ENCODE assay signal across 9 cellular contexts in genomic region chr15:92886815-92887214, GRCh38. TPM values are rescaled to one million over a fixed set of nuclear protein-coding genes. Genes with fewer than 3 reads are reported as not detected.
DNase-seq lines count a peak whose midpoint lies in the region; ATAC-seq and TF ChIP-seq lines count a peak whose summit lies in the region.
"Had no signal": no experiment of that assay in that cellular context is flagged by ENCODE, and none has a peak within 500 bp of the region (broad histone marks: within the 10 kb centered on the region; RNA-seq: fewer than 3 reads in every experiment).

No MANE protein-coding gene starts in this region.

- peak overlapping the region; percentile 100 for H3K27ac ChIP-seq in CD4-positive, CD25-positive, alpha-beta regulatory T cell (ENCODE audit: insufficient read depth, low read length, poor library complexity, severe bottlenecking)
- H3K27ac ChIP-seq in OCI-LY7 (ENCODE audit: low read depth, low read length, poor library complexity, severe bottlenecking): no peak overlapping the region
- peak overlapping the region; percentile 42 for H3K27ac ChIP-seq in neutrophil

- no peak for DNase-seq in CD4-positive, CD25-positive, alpha-beta regulatory T cell
- DNase-seq in OCI-LY7 (ENCODE audit: low spot score) (no peak), NCI-H524 (lab: John Stamatoyannopoulos, UW) (no peak)
- no peak for DNase-seq in effector memory CD8-positive, alpha-beta T cell
- DNase-seq: NCI-H345 had no signal

- no TSS peak for BruUV-seq in OCI-LY7 (replicated peaks; lab: Mats Ljungman, UMichigan)

- CTCF ChIA-PET in OCI-LY7 (lab: Charles Lee; ENCODE audit: unreplicated experiment): no interaction called here

- no peaks in the 10 kb centered on the region for H3K9me2 ChIP-seq in OCI-LY7 (ENCODE audit: insufficient read depth, low read length)

- ATAC-seq in CD4-positive, CD25-positive, alpha-beta regulatory T cell (ENCODE audit: low read depth in 2 of 2): no peak
- ATAC-seq in effector memory CD8-positive, alpha-beta T cell (replicated peaks): no peak
- no peak for ATAC-seq in GM18498 (IDR thresholded peaks at IDR 0.05; ENCODE audit: unreplicated experiment)
- ATAC-seq in GM21515 (IDR thresholded peaks at IDR 0.05; ENCODE audit: unreplicated experiment): no peak
- no peak for ATAC-seq in HG02885 (IDR thresholded peaks at IDR 0.05; ENCODE audit: poor library complexity, unreplicated experiment)

- intact Hi-C loops in OCI-LY7 (cut with micrococcal nuclease; ENCODE audit: unreplicated experiment): no loop called here

- H2AFZ ChIP-seq in OCI-LY7 (ENCODE audit: low read length): no peak overlapping the region

- H3K27me3 ChIP-seq in CD4-positive, CD25-positive, alpha-beta regulatory T cell (ENCODE audit: control insufficient read depth, insufficient read depth, low read length): no peaks in the 10 kb centered on the region
- H3K27me3 ChIP-seq in neutrophil: no peaks in the 10 kb centered on the region

- H4K20me1 ChIP-seq in OCI-LY7 (ENCODE audit: insufficient read depth, low read length): peaks cover 20% of the 10 kb centered on the region; the same call in 1 of the 2 replicates

- POLR2A ChIA-PET in OCI-LY7 (lab: Charles Lee): interaction anchor here (0.5 to 11.9 kb wide), 6 partner anchors 9 to 44 kb away, joined by 3 to 147 read pairs (median 5); partner anchors contain the start of gene CHD2

- peaks cover 64% of the 10 kb centered on the region for H3K36me3 ChIP-seq in CD4-positive, CD25-positive, alpha-beta regulatory T cell (ENCODE audit: control insufficient read depth, insufficient read depth, low read length)
- H3K36me3 ChIP-seq in OCI-LY7 (ENCODE audit: insufficient read depth, low read length) (peaks cover 88% of the 10 kb centered on the region), neutrophil (peaks cover 51% of the 10 kb centered on the region)

- peak overlapping the region; percentile 100 for H3K4me3 ChIP-seq in CD4-positive, CD25-positive, alpha-beta regulatory T cell (ENCODE audit: low read depth, low read length)
- H3K4me3 ChIP-seq in OCI-LY7 (ENCODE audit: low read depth, low read length, poor library complexity, severe bottlenecking) (no peak overlapping the region), neutrophil (ENCODE audit: low read depth in 1 of 2, low read length in 1 of 2) (no peak overlapping the region)

- no peaks in the 10 kb centered on the region for H3K9me3 ChIP-seq in CD4-positive, CD25-positive, alpha-beta regulatory T cell (ENCODE audit: control insufficient read depth in 2 of 2, low read length in 2 of 2)
- H3K9me3 ChIP-seq in OCI-LY7 (ENCODE audit: low read length) (peaks cover 6% of the 10 kb centered on the region; the same call in 1 of the 2 replicates), neutrophil (no peaks in the 10 kb centered on the region)

- peaks cover 66% of the 10 kb centered on the region for H3K4me1 ChIP-seq in CD4-positive, CD25-positive, alpha-beta regulatory T cell (ENCODE audit: control insufficient read depth, insufficient read depth, low read length, poor library complexity, severe bottlenecking)
- H3K4me1 ChIP-seq in OCI-LY7 (ENCODE audit: insufficient read depth, low read length, poor library complexity, severe bottlenecking) (peaks cover 26% of the 10 kb centered on the region), neutrophil (ENCODE audit: control insufficient read depth in 1 of 2, insufficient read depth in 1 of 2, low read depth in 1 of 2, low read length in 1 of 2) (peaks cover 40 to 52% of the 10 kb centered on the region in 2 experiments)

- peaks cover 48 to 60% (median 53%) of the 10 kb centered on the region in 4 donors for H3K4me1 Mint-ChIP-seq in CD4-positive, CD25-positive, alpha-beta regulatory T cell
- peaks cover 29 to 58% of the 10 kb centered on the region in 2 donors for H3K4me1 Mint-ChIP-seq in effector memory CD8-positive, alpha-beta T cell (ENCODE audit: low read depth in 2 of 2)

- no peak for TF ChIP-seq CTCF in OCI-LY7 (conservative IDR thresholded peaks at IDR 0.05; ENCODE audit: low read length)
- no peak for TF ChIP-seq CTCF in neutrophil (IDR thresholded peaks at IDR 0.05)

- H3K79me2 ChIP-seq in OCI-LY7 (ENCODE audit: insufficient read depth, low read depth, low read length): peaks cover 89% of the 10 kb centered on the region

- H3K27me3 Mint-ChIP-seq in CD4-positive, CD25-positive, alpha-beta regulatory T cell: peaks cover 19% of the 10 kb centered on the region
- no peaks in the 10 kb centered on the region for H3K27me3 Mint-ChIP-seq in effector memory CD8-positive, alpha-beta T cell

- peaks cover 0 to 4% (median 0%) of the 10 kb centered on the region in 7 donors for H3K9me3 Mint-ChIP-seq in CD4-positive, CD25-positive, alpha-beta regulatory T cell
- H3K9me3 Mint-ChIP-seq in effector memory CD8-positive, alpha-beta T cell: no peaks in the 10 kb centered on the region

- H3K4me3 Mint-ChIP-seq in CD4-positive, CD25-positive, alpha-beta regulatory T cell: peak overlapping the region; percentile 94 to 99 (median 96)
- H3K4me3 Mint-ChIP-seq in effector memory CD8-positive, alpha-beta T cell: peak overlapping the region; percentile 91 to 99

- peak overlapping the region; percentile 63 to 86 (median 74) for H3K27ac Mint-ChIP-seq in CD4-positive, CD25-positive, alpha-beta regulatory T cell
- H3K27ac Mint-ChIP-seq in effector memory CD8-positive, alpha-beta T cell: peak overlapping the region; percentile 63 to 99

- H3K4me2 ChIP-seq in OCI-LY7 (ENCODE audit: low read length): peak overlapping the region; percentile 82

- H3K36me3 Mint-ChIP-seq in CD4-positive, CD25-positive, alpha-beta regulatory T cell: peaks cover 62% of the 10 kb centered on the region
- peaks cover 99% of the 10 kb centered on the region for H3K36me3 Mint-ChIP-seq in effector memory CD8-positive, alpha-beta T cell (ENCODE audit: insufficient read depth)

RNA-seq across cellular contexts. Expression of gene CHD2, which starts 13.3 kb away (rescaled TPM):
- 579 TPM for total RNA-seq in CD4-positive, CD25-positive, alpha-beta regulatory T cell
- polyA plus RNA-seq in CD4-positive, CD25-positive, alpha-beta regulatory T cell: 10 to 100 TPM; 44.3 to 52.1 (median 48.6) TPM
- total RNA-seq in OCI-LY7 (2014; rRNA removed; shearing (Covaris generic)): 133 and 169 TPM in 2 replicates
- 213 and 259 TPM in 2 replicates for total RNA-seq in OCI-LY7 (2022)
